In the genomic region with DNA sequence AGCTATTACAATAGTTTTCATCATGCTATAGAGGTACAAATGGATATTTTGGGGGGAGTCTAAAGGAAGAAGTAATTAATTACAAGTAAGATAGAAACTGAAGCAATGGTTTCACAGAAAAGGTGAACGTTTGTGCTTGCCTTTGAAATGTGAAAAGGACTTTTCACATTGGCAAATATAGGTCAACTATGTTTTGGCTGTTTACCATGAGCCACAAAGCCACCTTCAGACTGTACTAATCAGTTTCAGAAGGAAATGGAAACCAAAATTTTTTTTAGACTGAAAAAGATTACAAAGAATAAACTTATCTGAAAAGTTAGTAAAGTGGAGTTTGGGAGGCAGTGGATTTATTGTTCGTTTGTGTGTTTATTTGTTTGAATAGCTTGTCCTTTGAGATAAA, we compare ENCODE assay signal across 22 cellular contexts. TPM values are rescaled to one million over a fixed set of nuclear protein-coding genes. Genes with fewer than 3 reads are reported as not detected.
"Had no signal": no experiment of that assay in that cellular context is flagged by ENCODE, and none has a peak within 500 bp of the region (broad histone marks: within the 10 kb centered on the region; RNA-seq: fewer than 3 reads in every experiment).

No MANE protein-coding gene starts in this region.

- H3K27ac ChIP-seq: brain microvascular endothelial cell, cardiac muscle cell, SJSA1 had no signal

- H3K4me1 Mint-ChIP-seq: activated CD8-positive, alpha-beta memory T cell treated with anti-CD3 and anti-CD28 coated beads, Interleukin-2, amount 10 ng/mL, durations not matched to agents 7 days and 5 days; activated naive CD8-positive, alpha-beta T cell treated with anti-CD3 and anti-CD28 coated beads, Interleukin-2, amount 50 U/mL, for 24 hours had no signal

- H3K27me3 ChIP-seq: brain microvascular endothelial cell, cardiac muscle cell, SJSA1 had no signal

- H3K4me3 ChIP-seq: cardiac muscle cell, SJSA1 had no signal

- H3K9me3 ChIP-seq: SJSA1 had no signal

- H3K9me3 Mint-ChIP-seq: activated naive CD4-positive, alpha-beta T cell treated with anti-CD3 and anti-CD28 coated beads, Interleukin-2, amount 50 U/mL, for 72 hours; activated naive CD8-positive, alpha-beta T cell treated with anti-CD3 and anti-CD28 coated beads, Interleukin-2, amount 50 U/mL, for 24 hours; activated T-cell treated with anti-CD3 and anti-CD28 coated beads, Interleukin-2, amount 50 U/mL, for 24 hours; activated T-helper 1 cell treated with anti-CD3 and anti-CD28 coated beads, Interleukin-12 subunit alpha, Interleukin-12 subunit beta, Interleukin-2, Interleukin-4 antibody, amounts not matched to agents 30 ng/mL and 10 ng/mL and 1 ng/mL, durations not matched to agents 14 hours and 24 hours and 36 hours had no signal

- H3K36me3 Mint-ChIP-seq: activated CD8-positive, alpha-beta memory T cell treated with anti-CD3 and anti-CD28 coated beads, Interleukin-2, amount 10 ng/mL, durations not matched to agents 7 days and 5 days; activated naive CD4-positive, alpha-beta T cell treated with anti-CD3 and anti-CD28 coated beads, Interleukin-2, amount 50 U/mL, for 72 hours had no signal

- ATAC-seq: activated CD4-positive, CD25-positive, alpha-beta regulatory T cell treated with anti-CD3 and anti-CD28 coated beads, Interleukin-2, amount 50 U/mL, for 24 hours; activated CD8-positive, alpha-beta memory T cell treated with anti-CD3 and anti-CD28 coated beads, Interleukin-2, amount 10 ng/mL, durations not matched to agents 7 days and 5 days; activated naive CD4-positive, alpha-beta T cell treated with anti-CD3 and anti-CD28 coated beads, Interleukin-2, amount 50 U/mL, for 72 hours; activated naive CD8-positive, alpha-beta T cell treated with anti-CD3 and anti-CD28 coated beads, Interleukin-2, amount 50 U/mL, for 24 hours; SK-N-SH treated with all-trans-retinoic acid at 6 μM for 48 hours had no signal

- H3K4me1 ChIP-seq: SJSA1 had no signal

- H3K36me3 ChIP-seq: brain microvascular endothelial cell, cardiac muscle cell, SJSA1 had no signal

- H3K27ac Mint-ChIP-seq: activated CD8-positive, alpha-beta memory T cell treated with anti-CD3 and anti-CD28 coated beads, Interleukin-2, amount 10 ng/mL, durations not matched to agents 7 days and 5 days; activated naive CD4-positive, alpha-beta T cell treated with anti-CD3 and anti-CD28 coated beads, Interleukin-2, amount 50 U/mL, for 72 hours; activated naive CD8-positive, alpha-beta T cell treated with anti-CD3 and anti-CD28 coated beads, Interleukin-2, amount 50 U/mL, for 24 hours; activated T-cell treated with anti-CD3 and anti-CD28 coated beads, Interleukin-2, amount 50 U/mL, for 24 hours; activated T-helper 1 cell treated with anti-CD3 and anti-CD28 coated beads, Interleukin-12 subunit alpha, Interleukin-12 subunit beta, Interleukin-2, Interleukin-4 antibody, amounts not matched to agents 30 ng/mL and 10 ng/mL and 1 ng/mL, durations not matched to agents 14 hours and 24 hours and 36 hours had no signal

- DNase-seq: activated CD4-positive, alpha-beta T cell treated with anti-CD3 and anti-CD28 coated beads for 4 hours; activated CD8-positive, alpha-beta memory T cell treated with anti-CD3 and anti-CD28 coated beads, Interleukin-2, amount 10 ng/mL, durations not matched to agents 7 days and 5 days; activated effector memory CD4-positive, alpha-beta T cell treated with anti-CD3 and anti-CD28 coated beads, Interleukin-2, amount 50 U/mL, for 16 hours; activated naive CD4-positive, alpha-beta T cell treated with Interleukin-2 at 50 U/mL for 16 hours; activated naive CD8-positive, alpha-beta T cell treated with anti-CD3 and anti-CD28 coated beads, Interleukin-2, amount 50 U/mL, for 24 hours; activated T-cell treated with anti-CD3 and anti-CD28 coated beads, Interleukin-2, amount 50 U/mL, for 24 hours; amniotic stem cell; brain microvascular endothelial cell; NCI-H1092; NCI-H1436 treated with DMSO at 0.1 percent for 48 hours; NCI-H187; NCI-H2081; NCI-H510A treated with DMSO at 0.1 percent for 48 hours; SHP77; SW 1271 had no signal

- H3K4me3 Mint-ChIP-seq: activated CD8-positive, alpha-beta memory T cell treated with anti-CD3 and anti-CD28 coated beads, Interleukin-2, amount 10 ng/mL, durations not matched to agents 7 days and 5 days; activated naive CD8-positive, alpha-beta T cell treated with anti-CD3 and anti-CD28 coated beads, Interleukin-2, amount 50 U/mL, for 24 hours; activated T-cell treated with anti-CD3 and anti-CD28 coated beads, Interleukin-2, amount 50 U/mL, for 24 hours; activated T-helper 1 cell treated with anti-CD3 and anti-CD28 coated beads, Interleukin-12 subunit alpha, Interleukin-12 subunit beta, Interleukin-2, Interleukin-4 antibody, amounts not matched to agents 30 ng/mL and 10 ng/mL and 1 ng/mL, durations not matched to agents 14 hours and 24 hours and 36 hours had no signal

RNA-seq across cellular contexts. Expression of a gene that starts 32.1 kb away (rescaled TPM):
- total RNA-seq: activated CD8-positive, alpha-beta memory T cell treated with anti-CD3 and anti-CD28 coated beads, Interleukin-2, amount 10 ng/mL, durations not matched to agents 7 days and 5 days; activated naive CD4-positive, alpha-beta T cell treated with anti-CD3 and anti-CD28 coated beads, Interleukin-2, amount 50 U/mL, for 72 hours; activated T-helper 1 cell treated with anti-CD3 and anti-CD28 coated beads, Interleukin-12 subunit alpha, Interleukin-12 subunit beta, Interleukin-2, Interleukin-4 antibody, amounts not matched to agents 30 ng/mL and 10 ng/mL and 1 ng/mL, durations not matched to agents 14 hours and 24 hours and 36 hours; T-helper 1 cell treated with Interleukin-12 subunit alpha and Interleukin-12 subunit beta and Interleukin-4 antibody, amounts not matched to agents 30 ng/mL and 1 ng/mL, for 36 hours had no signal
